In genomic region chr6:16216501-16217155, GRCh38 we compare ENCODE assay signal across 16 cellular contexts. TPM values are rescaled to one million over a fixed set of nuclear protein-coding genes. Genes with fewer than 3 reads are reported as not detected.
DNase-seq lines count a peak whose midpoint lies in the region; ATAC-seq and TF ChIP-seq lines count a peak whose summit lies in the region.
"Had no signal": no experiment of that assay in that cellular context is flagged by ENCODE, and none has a peak within 500 bp of the region (broad histone marks: within the 10 kb centered on the region; RNA-seq: fewer than 3 reads in every experiment).

No MANE protein-coding gene starts in this region.

- H3K27me3 Mint-ChIP-seq in activated naive CD4-positive, alpha-beta T cell treated with anti-CD3 and anti-CD28 coated beads, Interleukin-2, amount 50 U/mL, for 24 hours = peaks cover 22% of the 10 kb centered on the region
- H3K27me3 Mint-ChIP-seq in activated naive CD4-positive, alpha-beta T cell treated with anti-CD3 and anti-CD28 coated beads for 36 hours (ENCODE audit: low read depth) = peaks cover 35% of the 10 kb centered on the region

- no peak for TF ChIP-seq EP300 in SK-N-SH (IDR thresholded peaks at IDR 0.05; ENCODE audit: borderline replicate concordance in 1 of 2, low read depth in 1 of 2, low read length in 1 of 2)

- intact Hi-C loops in activated naive CD4-positive, alpha-beta T cell treated with anti-CD3 and anti-CD28 coated beads for 36 hours (cut with micrococcal nuclease) = no loop called here
- intact Hi-C loops in Right ventricle myocardium superior (cut with DNase I) (no loop called here), upper lobe of right lung (cut with DNase I) (no loop called here)

- H3K36me3 ChIP-seq in upper lobe of right lung = no peaks in the 10 kb centered on the region
- H3K36me3 ChIP-seq in SK-N-SH (replicated peaks in 1 of 2; ENCODE audit: control insufficient read depth in 1 of 2, insufficient read depth in 2 of 2, low read length in 1 of 2) = no peaks in the 10 kb centered on the region

- no peak overlapping the region for H3K4me3 Mint-ChIP-seq in activated naive CD4-positive, alpha-beta T cell treated with anti-CD3 and anti-CD28 coated beads, Interleukin-2, amount 50 U/mL, for 24 hours
- H3K4me3 Mint-ChIP-seq in activated naive CD4-positive, alpha-beta T cell treated with anti-CD3 and anti-CD28 coated beads for 36 hours = no peak overlapping the region
- H3K4me3 Mint-ChIP-seq: CD4-positive, CD25-positive, alpha-beta regulatory T cell; T-helper 1 cell treated with Interleukin-12 subunit alpha and Interleukin-12 subunit beta and Interleukin-4 antibody, amounts not matched to agents 30 μg/mL and 1 μg/mL, for 36 hours; type B pancreatic cell had no signal

- H3K4me1 Mint-ChIP-seq in activated naive CD4-positive, alpha-beta T cell treated with anti-CD3 and anti-CD28 coated beads, Interleukin-2, amount 50 U/mL, for 24 hours = no peaks in the 10 kb centered on the region
- H3K4me1 Mint-ChIP-seq in activated naive CD4-positive, alpha-beta T cell treated with anti-CD3 and anti-CD28 coated beads for 36 hours (ENCODE audit: low read depth) = peaks cover 2% of the 10 kb centered on the region
- H3K4me1 Mint-ChIP-seq: CD4-positive, CD25-positive, alpha-beta regulatory T cell had no signal

- no peaks in the 10 kb centered on the region for H3K36me3 Mint-ChIP-seq in activated naive CD4-positive, alpha-beta T cell treated with anti-CD3 and anti-CD28 coated beads, Interleukin-2, amount 50 U/mL, for 24 hours
- no peaks in the 10 kb centered on the region for H3K36me3 Mint-ChIP-seq in activated naive CD4-positive, alpha-beta T cell treated with anti-CD3 and anti-CD28 coated beads for 36 hours (ENCODE audit: low read depth)
- H3K36me3 Mint-ChIP-seq: CD4-positive, CD25-positive, alpha-beta regulatory T cell; type B pancreatic cell had no signal

- H3K27ac Mint-ChIP-seq in activated naive CD4-positive, alpha-beta T cell treated with anti-CD3 and anti-CD28 coated beads, Interleukin-2, amount 50 U/mL, for 24 hours = peak overlapping the region; percentile 41
- H3K27ac Mint-ChIP-seq in activated naive CD4-positive, alpha-beta T cell treated with anti-CD3 and anti-CD28 coated beads for 36 hours = no peak overlapping the region
- H3K27ac Mint-ChIP-seq: CD4-positive, CD25-positive, alpha-beta regulatory T cell; T-helper 1 cell treated with Interleukin-12 subunit alpha and Interleukin-12 subunit beta and Interleukin-4 antibody, amounts not matched to agents 30 μg/mL and 1 μg/mL, for 36 hours; type B pancreatic cell had no signal

- H3K9me3 ChIP-seq in upper lobe of right lung (no peaks in the 10 kb centered on the region), SK-N-SH (no peaks in the 10 kb centered on the region)

- H3K27ac ChIP-seq in upper lobe of right lung = no peak overlapping the region
- H3K27ac ChIP-seq in RWPE1 = no peak overlapping the region
- H3K27ac ChIP-seq in SK-N-SH (ENCODE audit: low read depth in 2 of 2, low read length in 1 of 2) = no peak overlapping the region

- no peaks in the 10 kb centered on the region for H3K79me2 ChIP-seq in SK-N-SH (ENCODE audit: insufficient read depth)

- no peak for TF ChIP-seq RAD21 in SK-N-SH (IDR thresholded peaks at IDR 0.05; ENCODE audit: low read length)

- TF ChIP-seq CTCF in omental fat pad (IDR thresholded peaks at IDR 0.05) (no peak), upper lobe of right lung (IDR thresholded peaks at IDR 0.05) (no peak), RWPE1 (conservative IDR thresholded peaks at IDR 0.05; ENCODE audit: low read depth) (no peak), SK-N-SH (IDR thresholded peaks at IDR 0.05) (no peak)

- H3K27me3 ChIP-seq in upper lobe of right lung (no peaks in the 10 kb centered on the region), SK-N-SH (ENCODE audit: insufficient read depth) (no peaks in the 10 kb centered on the region)

- CTCF ChIA-PET in activated naive CD4-positive, alpha-beta T cell treated with anti-CD3 and anti-CD28 coated beads for 36 hours (lab: Charles Lee) = no interaction called here
- CTCF ChIA-PET in RWPE1 (lab: Yijun Ruan, JAX) = no interaction called here
- CTCF ChIA-PET in SK-N-SH (lab: Yijun Ruan, JAX) = interaction anchor here (1.1 to 2.4 kb wide), 2 partner anchors 11 to 34 kb away, joined by 6 to 7 read pairs; no protein-coding TSS in a partner anchor

- POLR2A ChIA-PET in RWPE1 (lab: Yijun Ruan, JAX; ENCODE audit: low non-redundant PET) = no interaction called here
- POLR2A ChIA-PET in SK-N-SH (lab: Yijun Ruan, JAX) = no interaction called here

- H3K4me2 ChIP-seq in SK-N-SH = no peak overlapping the region

- H3K4me3 ChIP-seq in upper lobe of right lung = peak overlapping the region; percentile 20
- no peak overlapping the region for H3K4me3 ChIP-seq in SK-N-SH (ENCODE audit: low read depth in 2 of 2, low read length in 1 of 2)

- H3K9me3 Mint-ChIP-seq in activated naive CD4-positive, alpha-beta T cell treated with anti-CD3 and anti-CD28 coated beads, Interleukin-2, amount 50 U/mL, for 24 hours = no peaks in the 10 kb centered on the region
- no peaks in the 10 kb centered on the region for H3K9me3 Mint-ChIP-seq in activated naive CD4-positive, alpha-beta T cell treated with anti-CD3 and anti-CD28 coated beads for 36 hours
- H3K9me3 Mint-ChIP-seq: CD4-positive, CD25-positive, alpha-beta regulatory T cell; T-helper 1 cell treated with Interleukin-12 subunit alpha and Interleukin-12 subunit beta and Interleukin-4 antibody, amounts not matched to agents 30 μg/mL and 1 μg/mL, for 36 hours had no signal

- H3K9ac ChIP-seq in SK-N-SH = no peak overlapping the region

- H3K9me2 ChIP-seq in SK-N-SH = no peaks in the 10 kb centered on the region

- no peaks in the 10 kb centered on the region for H4K20me1 ChIP-seq in SK-N-SH (ENCODE audit: insufficient read depth)

- H2AFZ ChIP-seq in SK-N-SH (ENCODE audit: low read depth) = no peak overlapping the region

- no peak for DNase-seq in activated naive CD4-positive, alpha-beta T cell treated with anti-CD3 and anti-CD28 coated beads for 36 hours
- no peak for DNase-seq in Right ventricle myocardium superior
- no peak for DNase-seq in omental fat pad (ENCODE audit: low spot score)
- no peak for DNase-seq in upper lobe of right lung
- DNase-seq in RWPE1 (ENCODE audit: low spot score) = no peak
- DNase-seq in SK-N-SH = no peak
- DNase-seq in islet precursor cell = no peak
- DNase-seq: activated CD4-positive, CD25-positive, alpha-beta regulatory T cell; activated T-cell treated with anti-CD3 and anti-CD28 coated beads for 4 hours; CD4-positive, CD25-positive, alpha-beta regulatory T cell; NCI-H1694 treated with DMSO at 0.1 percent for 48 hours; NCI-H774; nucleus accumbens had no signal

- H3F3A ChIP-seq in SK-N-SH (replicated peaks; ENCODE audit: insufficient read depth) = peaks cover 7% of the 10 kb centered on the region

- WGBS in SK-N-SH (ENCODE audit: low lambda C conversion rate) = 92% methylated on average over 28 of the region's 43 CpGs

- ATAC-seq in Right ventricle myocardium superior (ENCODE audit: poor library complexity) = peak; percentile 29
- peak; percentile 33 for ATAC-seq in omental fat pad (ENCODE audit: low FRiP score)
- ATAC-seq in upper lobe of right lung = peak; percentile 27

- H3K4me1 ChIP-seq in upper lobe of right lung = peaks cover 4% of the 10 kb centered on the region
- peaks cover 0 to 3% of the 10 kb centered on the region in 2 experiments; a peak in 1 of 4 replicates for H3K4me1 ChIP-seq in SK-N-SH (ENCODE audit: control insufficient read depth in 1 of 2, insufficient read depth in 2 of 2, low read depth in 1 of 2, low read length in 1 of 2)

TF ChIP-seq in SK-N-SH, 30 proteins besides CTCF, POLR2A, EP300 and RAD21:
- TF ChIP-seq ZBTB33 (IDR thresholded peaks at IDR 0.05; ENCODE audit: borderline replicate concordance, low read depth) = no peak
- TF ChIP-seq FOXJ3 (CRISPR knock-in tag; IDR thresholded peaks at IDR 0.05) = no peak

RNA-seq across cellular contexts. Expression of gene GMPR, which starts 21.8 kb away (rescaled TPM):
- 1 to 10 TPM in 1 of 2 experiments, under 1 TPM in 1; 0.94 to 1.0 TPM for total RNA-seq in activated naive CD4-positive, alpha-beta T cell treated with anti-CD3 and anti-CD28 coated beads for 36 hours
- total RNA-seq in Right ventricle myocardium superior (121 TPM), omental fat pad (10 to 100 TPM in 2 of 4 donors, 1 to 10 TPM in 2; 2.4 to 24.5 (median 9.9) TPM), upper lobe of right lung (17.6 TPM)
- 18.4 and 21.0 TPM in 2 replicates for polyA plus RNA-seq in SK-N-SH (2012; rRNA removed)
- 19.0 and 21.2 TPM in 2 replicates for polyA plus RNA-seq in SK-N-SH (2012; cell fraction: cytosol; rRNA removed)
- polyA plus RNA-seq in SK-N-SH (2012; cell fraction: nucleus; rRNA removed) = 11.0 and 12.5 TPM in 2 replicates
